14 cellular contexts compared by ENCODE assay signal in the genomic region with DNA sequence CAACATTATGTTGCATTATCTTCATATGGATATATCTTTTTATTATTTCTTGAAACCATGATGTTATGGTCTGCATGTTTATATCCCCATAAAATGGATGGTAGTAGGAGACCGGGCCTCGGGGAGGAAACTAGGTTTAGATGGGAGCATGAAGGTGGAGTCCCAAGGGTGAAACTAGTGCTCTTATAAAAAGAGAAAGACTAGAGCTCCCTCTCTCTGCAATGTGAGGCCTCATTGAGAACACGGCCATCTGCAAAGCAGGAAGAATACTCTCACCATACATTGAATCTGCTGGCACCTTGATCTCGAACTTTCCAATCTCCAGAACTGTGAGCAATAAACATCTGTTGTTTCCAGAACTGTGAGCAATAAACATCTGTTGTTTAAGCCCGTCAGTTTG.
A peak's percentile ranks its signal among the peaks of the same experiment; 100 is the strongest.
DNase-seq lines count a peak whose midpoint lies in the region; ATAC-seq and TF ChIP-seq lines count a peak whose summit lies in the region.
"Had no signal": no experiment of that assay in that cellular context is flagged by ENCODE, and none has a peak within 500 bp of the region (broad histone marks: within the 10 kb centered on the region; RNA-seq: fewer than 3 reads in every experiment).

No MANE protein-coding gene starts in this region.

- 83 to 90% methylated on average over 2 to 5 of the region's 5 CpGs for WGBS in gastroesophageal sphincter (ENCODE audit: low coverage in 1 of 2), 2 donors

- no peaks in the 10 kb centered on the region for H3K36me3 Mint-ChIP-seq in activated CD4-positive, alpha-beta T cell treated with anti-CD3 and anti-CD28 coated beads, Interleukin-2, amount 10 ng/mL, durations not matched to agents 7 days and 5 days (ENCODE audit: low read depth)
- H3K36me3 Mint-ChIP-seq: brain had no signal

- no peaks in the 10 kb centered on the region for H3K27me3 Mint-ChIP-seq in activated CD4-positive, alpha-beta T cell treated with anti-CD3 and anti-CD28 coated beads, Interleukin-2, amount 10 ng/mL, durations not matched to agents 7 days and 5 days

- no peaks in the 10 kb centered on the region for H3K9me3 ChIP-seq in gastroesophageal sphincter

- POLR2A ChIA-PET in activated CD4-positive, alpha-beta T cell treated with anti-CD3 and anti-CD28 coated beads, Interleukin-2, amount 10 ng/mL, durations not matched to agents 7 days and 5 days (lab: Charles Lee), result no interaction called here

- no peaks in the 10 kb centered on the region for H3K4me1 ChIP-seq in gastroesophageal sphincter

- no peak overlapping the region for H3K4me3 Mint-ChIP-seq in activated CD4-positive, alpha-beta T cell treated with anti-CD3 and anti-CD28 coated beads, Interleukin-2, amount 10 ng/mL, durations not matched to agents 7 days and 5 days
- H3K4me3 Mint-ChIP-seq: activated T-cell treated with anti-CD3 and anti-CD28 coated beads, Interleukin-2, amount 50 U/mL, for 4 hours; brain; nephron progenitor cell had no signal

- ATAC-seq in GM18867 (IDR thresholded peaks at IDR 0.05; ENCODE audit: unreplicated experiment) (peak; percentile 31), HG03432 (IDR thresholded peaks at IDR 0.05; ENCODE audit: unreplicated experiment) (peak; percentile 16), HG03097 (IDR thresholded peaks at IDR 0.05; ENCODE audit: low FRiP score, unreplicated experiment) (no peak), gastroesophageal sphincter (no peak)
- ATAC-seq: activated T-cell treated with anti-CD3 and anti-CD28 coated beads, Interleukin-2, amount 50 U/mL, for 4 hours; esophagus mucosa had no signal

- TF ChIP-seq EP300 in gastroesophageal sphincter (IDR thresholded peaks at IDR 0.05), result no peak

- H3K4me1 Mint-ChIP-seq in activated CD4-positive, alpha-beta T cell treated with anti-CD3 and anti-CD28 coated beads, Interleukin-2, amount 10 ng/mL, durations not matched to agents 7 days and 5 days, result no peaks in the 10 kb centered on the region

- H3K27ac ChIP-seq in gastroesophageal sphincter, result no peak overlapping the region
- H3K27ac ChIP-seq: PC-9 had no signal

- no peaks in the 10 kb centered on the region for H3K27me3 ChIP-seq in gastroesophageal sphincter

- TF ChIP-seq CTCF in gastroesophageal sphincter (IDR thresholded peaks at IDR 0.05), result no peak

- H3K4me3 ChIP-seq in gastroesophageal sphincter, result no peak overlapping the region
- H3K4me3 ChIP-seq: PC-9 had no signal

- TF ChIP-seq POLR2A in gastroesophageal sphincter (IDR thresholded peaks at IDR 0.05), result no peak

- no peaks in the 10 kb centered on the region for H3K9me3 Mint-ChIP-seq in activated CD4-positive, alpha-beta T cell treated with anti-CD3 and anti-CD28 coated beads, Interleukin-2, amount 10 ng/mL, durations not matched to agents 7 days and 5 days
- H3K9me3 Mint-ChIP-seq: activated T-cell treated with anti-CD3 and anti-CD28 coated beads, Interleukin-2, amount 50 U/mL, for 4 hours; brain; nephron progenitor cell had no signal

- H3K27ac Mint-ChIP-seq in activated CD4-positive, alpha-beta T cell treated with anti-CD3 and anti-CD28 coated beads, Interleukin-2, amount 10 ng/mL, durations not matched to agents 7 days and 5 days, result no peak overlapping the region
- H3K27ac Mint-ChIP-seq: brain, nephron progenitor cell had no signal

- in situ Hi-C loops in ACHN (cut with HindIII; ENCODE audit: low pct_ligation_motif_present, low pct_unique_long_range_greater_than_20kb, low sequenced_read_pairs), result no loop called here

- CTCF ChIA-PET in activated CD4-positive, alpha-beta T cell treated with anti-CD3 and anti-CD28 coated beads, Interleukin-2, amount 10 ng/mL, durations not matched to agents 7 days and 5 days (lab: Charles Lee), result no interaction called here

- DNase-seq in ACHN (peak; percentile 37), UCSD-AML1 (lab: John Stamatoyannopoulos, UW; ENCODE audit: unreplicated experiment) (peak; percentile 6), D341Med (ENCODE audit: low spot score) (no peak)
- DNase-seq in activated CD4-positive, alpha-beta T cell treated with anti-CD3 and anti-CD28 coated beads, Interleukin-2, amount 10 ng/mL, durations not matched to agents 7 days and 5 days, result no peak
- DNase-seq: activated T-cell treated with anti-CD3 and anti-CD28 coated beads, Interleukin-2, amount 50 U/mL, for 4 hours; NCI-H1105; nephron progenitor cell; PC-9 had no signal

- H3K36me3 ChIP-seq in gastroesophageal sphincter, result no peaks in the 10 kb centered on the region

Comparison
In these comparisons a context has a peak if more than half of its experiments do, and no peak if none do; other contexts are left out.
1. DNase-seq: peak in ACHN (single experiment) and UCSD-AML1 (single experiment); none in activated CD4-positive, alpha-beta T cell treated with anti-CD3 and anti-CD28 coated beads, Interleukin-2, amount 10 ng/mL, durations not matched to agents 7 days and 5 days (single experiment) and D341Med (single experiment).
2. ATAC-seq: peak in GM18867 (single experiment) and HG03432 (single experiment); none in HG03097 (single experiment) and gastroesophageal sphincter (single experiment).